Comparison of ENCODE assay signal across 17 cellular contexts in the genomic region with DNA sequence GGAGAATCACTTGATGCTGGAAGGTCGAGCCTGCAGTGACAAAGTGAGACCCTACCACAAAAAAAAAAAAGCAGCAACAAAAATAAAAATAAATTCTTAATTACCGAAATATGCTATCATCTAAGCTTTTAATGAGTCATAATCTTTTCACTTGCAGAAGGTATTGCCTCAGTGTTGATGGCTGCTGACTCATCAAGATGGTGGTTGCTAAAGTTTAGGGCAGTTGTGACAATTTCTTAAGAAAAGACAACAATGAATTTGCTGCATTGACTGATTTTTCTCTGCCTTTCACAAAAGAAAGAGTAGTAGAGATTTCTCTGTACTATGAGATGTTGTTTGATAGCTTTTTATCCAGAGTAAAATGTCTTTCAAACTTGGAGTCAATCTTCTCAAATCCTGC.
DNase-seq lines count a peak whose midpoint lies in the region; ATAC-seq, FAIRE-seq and TF ChIP-seq lines count a peak whose summit lies in the region.
"Had no signal": no experiment of that assay in that cellular context is flagged by ENCODE, and none has a peak within 500 bp of the region (broad histone marks: within the 10 kb centered on the region; RNA-seq: fewer than 3 reads in every experiment).

No MANE protein-coding gene starts in this region.

- 0 out of 2 replicates have a peak overlapping the region, but pooled peaks have one; percentile 5 for H2AFZ ChIP-seq in KMS-11 (ENCODE audit: low read depth)
- H2AFZ ChIP-seq in K562 (ENCODE audit: low read depth, low read length), result no peak overlapping the region

- POLR2A ChIA-PET in K562 (lab: Yijun Ruan, JAX), result no interaction called here
- POLR2A ChIA-PET in activated CD8-positive, alpha-beta T cell treated with anti-CD3 and anti-CD28 coated beads, Interleukin-2, amount 10 ng/mL, durations not matched to agents 7 days and 5 days (lab: Charles Lee), result no interaction called here

- in situ Hi-C loops in K562 (cut with MboI), result no loop called here

- TF ChIP-seq EP300 in K562 (IDR thresholded peaks at IDR 0.05; ENCODE audit: low read length), result no peak

- TF ChIP-seq CTCF in KMS-11 (conservative IDR thresholded peaks at IDR 0.05; ENCODE audit: low read depth, low read length), result no peak
- TF ChIP-seq CTCF in K562 (IDR thresholded peaks at IDR 0.05 in 2 of 3, conservative IDR thresholded peaks at IDR 0.05 in 1 of 3; ENCODE audit: insufficient read depth in 2 of 3, low read depth in 1 of 3, low read length in 3 of 3), result no peak

- H4K20me1 ChIP-seq in KMS-11 (ENCODE audit: insufficient read depth), result no peaks in the 10 kb centered on the region
- H4K20me1 ChIP-seq in K562 (replicated peaks; ENCODE audit: control insufficient read depth, insufficient read depth, low read length), result no peaks in the 10 kb centered on the region
- H4K20me1 ChIP-seq: BLaER1 had no signal

- H3K4me2 ChIP-seq in KMS-11 (no peak overlapping the region), K562 (ENCODE audit: insufficient read depth, low read length) (no peak overlapping the region)
- H3K4me2 ChIP-seq: BLaER1 had no signal

- H3K36me3 Mint-ChIP-seq in activated CD8-positive, alpha-beta T cell treated with anti-CD3 and anti-CD28 coated beads, Interleukin-2, amount 10 ng/mL, durations not matched to agents 7 days and 5 days (ENCODE audit: low read depth), result no peaks in the 10 kb centered on the region

- H3K36me3 ChIP-seq in KMS-11 (ENCODE audit: insufficient read depth) (no peaks in the 10 kb centered on the region), K562 (ENCODE audit: control insufficient read depth, insufficient read depth, low read length) (no peaks in the 10 kb centered on the region)
- H3K36me3 ChIP-seq: BLaER1, Peyer's patch had no signal

- WGBS in K562 (ENCODE audit: insufficient coverage, low coverage, missing lambda C conversion rate), result 0% methylated on average over 2 of the region's 2 CpGs

- H3K4me1 Mint-ChIP-seq in activated CD8-positive, alpha-beta T cell treated with anti-CD3 and anti-CD28 coated beads, Interleukin-2, amount 10 ng/mL, durations not matched to agents 7 days and 5 days (ENCODE audit: low read depth), result no peaks in the 10 kb centered on the region
- H3K4me1 Mint-ChIP-seq: T-helper 17 cell had no signal

- no peak for TF ChIP-seq RAD21 in K562 (CRISPR knock-in tag; conservative IDR thresholded peaks at IDR 0.05 in 1 of 2, IDR thresholded peaks at IDR 0.05 in 1 of 2)

- DNase-seq in H4 (ENCODE audit: low spot score) (peak; percentile 6), K562 (ENCODE audit: extremely low read depth in 1 of 4, low spot score in 3 of 4) (no peak), myocyte (ENCODE audit: low read depth) (peak; percentile 5), NCI-H2171 (lab: John Stamatoyannopoulos, UW) (no peak)
- DNase-seq in activated CD8-positive, alpha-beta T cell treated with anti-CD3 and anti-CD28 coated beads, Interleukin-2, amount 10 ng/mL, durations not matched to agents 7 days and 5 days, result no peak
- DNase-seq: DMS 273 treated with DMSO at 0.1 percent for 48 hours, Kasumi-1, NCI-H1092, NCI-H2107, NCI-H446, Peyer's patch, SHP77, T-helper 17 cell had no signal

- no peaks in the 10 kb centered on the region for H3K79me2 ChIP-seq in KMS-11 (ENCODE audit: insufficient read depth, low read depth)
- H3K79me2 ChIP-seq in K562 (ENCODE audit: control insufficient read depth, insufficient read depth, low read length), result no peaks in the 10 kb centered on the region

- no peak overlapping the region for H3K27ac Mint-ChIP-seq in activated CD8-positive, alpha-beta T cell treated with anti-CD3 and anti-CD28 coated beads, Interleukin-2, amount 10 ng/mL, durations not matched to agents 7 days and 5 days
- H3K27ac Mint-ChIP-seq: T-helper 17 cell had no signal

- H3K27me3 ChIP-seq in KMS-11 (ENCODE audit: insufficient read depth, low read depth) (no peaks in the 10 kb centered on the region), K562 (ENCODE audit: control insufficient read depth in 2 of 2, insufficient read depth in 2 of 2, low read length in 2 of 2) (no peaks in the 10 kb centered on the region)
- H3K27me3 ChIP-seq: BLaER1, Peyer's patch had no signal

- no peak for FAIRE-seq in K562 (lab: Jason Lieb, UNC)

- H3K9me3 Mint-ChIP-seq in activated CD8-positive, alpha-beta T cell treated with anti-CD3 and anti-CD28 coated beads, Interleukin-2, amount 10 ng/mL, durations not matched to agents 7 days and 5 days (ENCODE audit: insufficient read depth), result peaks cover 23% of the 10 kb centered on the region

- ATAC-seq in K562 (no peak), HG03045 (IDR thresholded peaks at IDR 0.05; ENCODE audit: unreplicated experiment) (no peak)
- no peak for ATAC-seq in activated CD8-positive, alpha-beta T cell treated with anti-CD3 and anti-CD28 coated beads, Interleukin-2, amount 10 ng/mL, durations not matched to agents 7 days and 5 days
- ATAC-seq: HCT116, T-helper 17 cell had no signal

- H3K4me3 ChIP-seq in KMS-11 (IDR thresholded peaks at IDR 0.05; ENCODE audit: insufficient read depth, low read depth, low read length) (no peak overlapping the region), K562 (no peak overlapping the region)
- H3K4me3 ChIP-seq: BLaER1, Peyer's patch had no signal

- no peaks in the 10 kb centered on the region for H3K9me1 ChIP-seq in K562 (ENCODE audit: control insufficient read depth, insufficient read depth, low read length)

- no TSS peak for BruUV-seq in K562 (replicated peaks; lab: Mats Ljungman, UMichigan)

- TF ChIP-seq POLR2A in K562 (conservative IDR thresholded peaks at IDR 0.05), result no peak

- intact Hi-C loops in K562 (cut with micrococcal nuclease), result no loop called here

- no peaks in the 10 kb centered on the region for H3K9me3 ChIP-seq in K562 (replicated peaks; ENCODE audit: control insufficient read depth, insufficient read depth, low read depth, low read length)
- H3K9me3 ChIP-seq: Peyer's patch had no signal

- CTCF ChIA-PET in K562 (lab: Yijun Ruan, JAX; ENCODE audit: low intra/inter-chr PET ratio), result no interaction called here
- CTCF ChIA-PET in activated CD8-positive, alpha-beta T cell treated with anti-CD3 and anti-CD28 coated beads, Interleukin-2, amount 10 ng/mL, durations not matched to agents 7 days and 5 days (lab: Charles Lee), result no interaction called here

- H3K4me1 ChIP-seq in KMS-11 (ENCODE audit: low read depth, poor library complexity, severe bottlenecking) (peaks cover 10% of the 10 kb centered on the region), K562 (replicated peaks in 1 of 2; ENCODE audit: control insufficient read depth in 2 of 2, insufficient read depth in 2 of 2, low read length in 2 of 2) (no peaks in the 10 kb centered on the region)
- H3K4me1 ChIP-seq: BLaER1, Peyer's patch had no signal

- H3K4me3 Mint-ChIP-seq in activated CD8-positive, alpha-beta T cell treated with anti-CD3 and anti-CD28 coated beads, Interleukin-2, amount 10 ng/mL, durations not matched to agents 7 days and 5 days, result no peak overlapping the region
- H3K4me3 Mint-ChIP-seq: T-helper 17 cell had no signal

- H3K27ac ChIP-seq in KMS-11, result peak overlapping the region; percentile 9; the same call in 1 of the 2 replicates
- H3K27ac ChIP-seq in K562 (ENCODE audit: extremely low read depth, low read depth, low read length), result no peak overlapping the region
- H3K27ac ChIP-seq: BLaER1, Peyer's patch had no signal

- no peaks in the 10 kb centered on the region for H3K27me3 Mint-ChIP-seq in activated CD8-positive, alpha-beta T cell treated with anti-CD3 and anti-CD28 coated beads, Interleukin-2, amount 10 ng/mL, durations not matched to agents 7 days and 5 days (ENCODE audit: low read depth)
- H3K27me3 Mint-ChIP-seq: T-helper 17 cell had no signal

- H3K9ac ChIP-seq in KMS-11 (no peak overlapping the region), K562 (ENCODE audit: insufficient read depth in 1 of 2, low read depth in 2 of 2, low read length in 2 of 2) (no peak overlapping the region)
- H3K9ac ChIP-seq: BLaER1 had no signal

TF ChIP-seq in K562, 482 proteins besides CTCF, POLR2A, EP300 and RAD21:
- peak; percentile 8; the same call in 1 of the 2 replicates for TF ChIP-seq MAFK (IDR thresholded peaks at IDR 0.05; ENCODE audit: low read length)
- TF ChIP-seq MAFG (tag; conservative IDR thresholded peaks at IDR 0.05), result peak; percentile 74
- TF ChIP-seq HMG20B (CRISPR knock-in tag; IDR thresholded peaks at IDR 0.05), result no peak
- TF ChIP-seq ZNF316 (IDR thresholded peaks at IDR 0.05), result peak; percentile 79
- TF ChIP-seq C11orf30 (IDR thresholded peaks at IDR 0.05; ENCODE audit: low read depth), result peak; percentile 58; the same call in 1 of the 2 replicates
- TF ChIP-seq JUNB (CRISPR knock-in tag; conservative IDR thresholded peaks at IDR 0.05), result 0 out of 2 replicates have a peak, but pooled peaks have one; percentile 31
- TF ChIP-seq MAFF (IDR thresholded peaks at IDR 0.05; ENCODE audit: low read length), result 0 out of 2 replicates have a peak, but pooled peaks have one; percentile 20
- TF ChIP-seq BRD4 (IDR thresholded peaks at IDR 0.05), result no peak
- peak; percentile 81 for TF ChIP-seq FOSL1 (tag; conservative IDR thresholded peaks at IDR 0.05)
- TF ChIP-seq ATF3 (IDR thresholded peaks at IDR 0.05), result peak; percentile 40; the same call in 1 of the 2 replicates
- no peak for TF ChIP-seq ATF3 (CRISPR knock-in tag; conservative IDR thresholded peaks at IDR 0.05)

Comparison
In these comparisons a context has a peak if more than half of its experiments do, and no peak if none do; other contexts are left out.
1. DNase-seq: peak in H4 (single experiment) and myocyte (single experiment); none in K562 (0 of 4), NCI-H2171 (single experiment) and activated CD8-positive, alpha-beta T cell treated with anti-CD3 and anti-CD28 coated beads, Interleukin-2, amount 10 ng/mL, durations not matched to agents 7 days and 5 days (single experiment).